In genomic region chr11:65394125-65394536, GRCh38 we compare ENCODE assay signal across 31 cellular contexts. TPM values are rescaled to one million over a fixed set of nuclear protein-coding genes. Genes with fewer than 3 reads are reported as not detected.
"Had no signal": no experiment of that assay in that cellular context is flagged by ENCODE, and none has a peak within 500 bp of the region (broad histone marks: within the 10 kb centered on the region; RNA-seq: fewer than 3 reads in every experiment).

No MANE protein-coding gene starts in this region.

- ATAC-seq: activated CD8-positive, alpha-beta T cell treated with anti-CD3 and anti-CD28 coated beads, Interleukin-2, amount 10 ng/mL, durations not matched to agents 7 days and 5 days had no signal

- H3K27me3 ChIP-seq: ascending aorta, cardiac muscle cell, MG63, Peyer's patch, SJSA1 had no signal

- H3K9me3 Mint-ChIP-seq: activated CD4-positive, alpha-beta T cell treated with anti-CD3 and anti-CD28 coated beads, Interleukin-2, amount 10 ng/mL, durations not matched to agents 24 days and 14 days; activated naive CD4-positive, alpha-beta T cell treated with anti-CD3 and anti-CD28 coated beads, Interleukin-2, amount 50 U/mL, for 24 hours; activated naive CD8-positive, alpha-beta T cell treated with anti-CD3 and anti-CD28 coated beads, Interleukin-2, amount 10 ng/mL, durations not matched to agents 7 days and 5 days; activated T-cell treated with anti-CD3 and anti-CD28 coated beads, Interleukin-2, amount 50 U/mL, for 24 hours; activated T-helper 2 cell treated with anti-CD3 and anti-CD28 coated beads, Interferon-gamma antibody, Interleukin-2, Interleukin-4, amounts not matched to agents 10 μg/mL and 5 μg/mL and 100 μg/mL, durations not matched to agents 14 hours and 24 hours and 36 hours; central memory CD8-positive, alpha-beta T cell had no signal

- DNase-seq: activated CD4-positive, alpha-beta T cell treated with anti-CD3 and anti-CD28 coated beads, Interleukin-2, amount 10 ng/mL, durations not matched to agents 24 days and 14 days; activated CD4-positive, alpha-beta T cell treated with anti-CD3 and anti-CD28 coated beads, Interleukin-2, amount 50 U/mL, for 48 hours; activated CD8-positive, alpha-beta T cell treated with anti-CD3 and anti-CD28 coated beads, Interleukin-2, amount 10 ng/mL, durations not matched to agents 7 days and 5 days; activated gamma-delta T cell; activated naive CD4-positive, alpha-beta T cell treated with Interleukin-2 at 50 U/mL for 16 hours; activated naive CD8-positive, alpha-beta T cell treated with anti-CD3 and anti-CD28 coated beads, Interleukin-2, amount 10 ng/mL, durations not matched to agents 7 days and 5 days; activated T-cell treated with anti-CD3 and anti-CD28 coated beads, Interleukin-2, amount 50 U/mL, for 24 hours; amygdala; Kasumi-1; MG63; NCI-H1048; NCI-H1105 treated with DMSO at 0.1 percent for 48 hours; NCI-H1436; NCI-H1694; NCI-H1930; NCI-H2081 treated with DMSO at 0.1 percent for 48 hours; NCI-H345; NCI-H524 treated with DMSO at 0.1 percent for 48 hours; Peyer's patch; RPMI8226; SHP77 treated with DMSO at 0.1 percent for 48 hours; SW 1271; T-helper 1 cell; T-helper 2 cell; T-helper 9 cell had no signal

- H3K27ac Mint-ChIP-seq: activated CD4-positive, alpha-beta T cell treated with anti-CD3 and anti-CD28 coated beads, Interleukin-2, amount 10 ng/mL, durations not matched to agents 24 days and 14 days; activated CD8-positive, alpha-beta T cell treated with anti-CD3 and anti-CD28 coated beads, Interleukin-2, amount 10 ng/mL, durations not matched to agents 7 days and 5 days; activated naive CD4-positive, alpha-beta T cell treated with anti-CD3 and anti-CD28 coated beads, Interleukin-2, amount 50 U/mL, for 24 hours; activated naive CD8-positive, alpha-beta T cell treated with anti-CD3 and anti-CD28 coated beads, Interleukin-2, amount 10 ng/mL, durations not matched to agents 7 days and 5 days; activated T-cell treated with anti-CD3 and anti-CD28 coated beads, Interleukin-2, amount 50 U/mL, for 24 hours; activated T-helper 2 cell treated with anti-CD3 and anti-CD28 coated beads, Interferon-gamma antibody, Interleukin-2, Interleukin-4, amounts not matched to agents 10 μg/mL and 5 μg/mL and 100 μg/mL, durations not matched to agents 14 hours and 24 hours and 36 hours had no signal

- H3K27me3 Mint-ChIP-seq: activated CD4-positive, alpha-beta T cell treated with anti-CD3 and anti-CD28 coated beads, Interleukin-2, amount 10 ng/mL, durations not matched to agents 24 days and 14 days; activated naive CD4-positive, alpha-beta T cell treated with anti-CD3 and anti-CD28 coated beads, Interleukin-2, amount 50 U/mL, for 24 hours; activated naive CD8-positive, alpha-beta T cell treated with anti-CD3 and anti-CD28 coated beads, Interleukin-2, amount 10 ng/mL, durations not matched to agents 7 days and 5 days; activated T-cell treated with anti-CD3 and anti-CD28 coated beads, Interleukin-2, amount 50 U/mL, for 24 hours; central memory CD8-positive, alpha-beta T cell had no signal

- H3K9me3 ChIP-seq: ascending aorta, MG63, Peyer's patch, SJSA1 had no signal

- H3K4me3 ChIP-seq: ascending aorta, cardiac muscle cell, MG63, Peyer's patch, SJSA1 had no signal

- H3K4me3 Mint-ChIP-seq: activated CD4-positive, alpha-beta T cell treated with anti-CD3 and anti-CD28 coated beads, Interleukin-2, amount 10 ng/mL, durations not matched to agents 24 days and 14 days; activated CD8-positive, alpha-beta T cell treated with anti-CD3 and anti-CD28 coated beads, Interleukin-2, amount 10 ng/mL, durations not matched to agents 7 days and 5 days; activated naive CD4-positive, alpha-beta T cell treated with anti-CD3 and anti-CD28 coated beads, Interleukin-2, amount 50 U/mL, for 24 hours; activated naive CD8-positive, alpha-beta T cell treated with anti-CD3 and anti-CD28 coated beads, Interleukin-2, amount 10 ng/mL, durations not matched to agents 7 days and 5 days; activated T-cell treated with anti-CD3 and anti-CD28 coated beads, Interleukin-2, amount 50 U/mL, for 24 hours; central memory CD8-positive, alpha-beta T cell had no signal

- H3K27ac ChIP-seq: ascending aorta, cardiac muscle cell, Peyer's patch, SJSA1 had no signal

RNA-seq across cellular contexts. Expression of gene TIGD3, which starts 39.6 kb away (rescaled TPM):
- total RNA-seq: ascending aorta, SJSA1 had no signal
